Comparison of ENCODE assay signal across 7 cellular contexts in the genomic region with DNA sequence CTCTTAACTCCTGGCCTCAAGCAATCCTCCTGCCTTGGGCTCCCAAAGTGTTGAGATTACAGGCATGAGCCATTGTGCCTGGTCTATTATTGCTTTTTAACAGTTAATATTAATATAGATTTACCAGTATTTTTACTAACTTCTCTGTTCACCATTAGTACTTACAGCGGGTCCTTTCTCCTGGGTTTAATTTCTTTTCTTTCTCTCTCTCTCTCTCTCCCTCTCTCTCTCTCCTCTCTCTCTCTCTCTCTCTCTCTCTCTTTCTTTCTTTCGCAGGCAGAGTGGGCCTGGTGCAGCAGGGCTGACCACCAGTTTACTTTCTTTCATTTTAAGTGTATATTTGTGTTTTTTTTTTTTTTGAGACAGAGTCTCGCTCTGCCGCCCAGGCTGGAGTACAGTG.
"Had no signal": no experiment of that assay in that cellular context is flagged by ENCODE, and none has a peak within 500 bp of the region (broad histone marks: within the 10 kb centered on the region; RNA-seq: fewer than 3 reads in every experiment).

No MANE protein-coding gene starts in this region.

- H3K27ac ChIP-seq: HL-60 had no signal

- ATAC-seq: HepG2, K562 had no signal

- H3K4me3 ChIP-seq: K562 had no signal

- H3K9me3 Mint-ChIP-seq: IgD-negative memory B cell had no signal

- H3K36me3 Mint-ChIP-seq: IgD-negative memory B cell had no signal

- H3K4me1 Mint-ChIP-seq: IgD-negative memory B cell had no signal

- H3K27ac Mint-ChIP-seq: IgD-negative memory B cell had no signal

- H3K4me3 Mint-ChIP-seq: IgD-negative memory B cell had no signal

- DNase-seq: IMR-90, KBM-7, KG1 had no signal
